ENCODE assay signal across 10 cellular contexts in the genomic region with DNA sequence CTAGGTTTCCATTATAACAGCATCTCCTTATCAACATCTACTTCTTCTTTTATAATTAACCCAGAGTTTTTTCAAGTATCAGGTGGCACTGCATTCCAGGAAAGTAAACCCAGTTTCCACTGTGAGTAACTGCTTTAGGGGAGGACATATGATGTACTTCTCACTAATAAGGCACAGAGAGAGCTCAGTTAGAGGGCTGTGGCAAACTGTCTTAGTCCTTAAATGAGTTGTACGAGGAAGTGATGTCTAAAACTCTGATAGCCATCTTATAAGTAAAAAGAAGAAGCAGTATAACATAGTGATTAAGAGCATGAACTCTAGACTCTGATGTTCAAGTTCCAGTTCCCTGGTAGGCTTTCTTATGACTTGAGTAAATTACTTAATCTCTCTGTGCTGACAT. TPM values are rescaled to one million over a fixed set of nuclear protein-coding genes. Genes with fewer than 3 reads are reported as not detected.
DNase-seq lines count a peak whose midpoint lies in the region; ATAC-seq and TF ChIP-seq lines count a peak whose summit lies in the region.
"Had no signal": no experiment of that assay in that cellular context is flagged by ENCODE, and none has a peak within 500 bp of the region (broad histone marks: within the 10 kb centered on the region; RNA-seq: fewer than 3 reads in every experiment).

No MANE protein-coding gene starts in this region.

- WGBS in lower leg skin, 2 donors, result 76 to 100% methylated on average over 1 of the region's 1 CpG

- no peak for TF ChIP-seq POLR2A in lower leg skin (IDR thresholded peaks at IDR 0.05)

- intact Hi-C loops in lower leg skin (cut with DNase I; ENCODE audit: low total_unique reads), result no loop called here

- DNase-seq in globus pallidus (ENCODE audit: low spot score) (peak; percentile 2), NCI-H2029 treated with DMSO at 0.1 percent for 48 hours (lab: John Stamatoyannopoulos, UW) (no peak), lower leg skin (ENCODE audit: low spot score in 2 of 2) (no peak), HK-2 (ENCODE audit: unreplicated experiment) (no peak)
- DNase-seq in stimulated activated CD4-positive, alpha-beta T cell treated with anti-CD3 and anti-CD28 coated beads, Interleukin-15, amount 100 ng/mL, for 24 hours, result no peak
- DNase-seq: activated CD8-positive, alpha-beta memory T cell treated with anti-CD3 and anti-CD28 coated beads, Interleukin-2, amount 50 U/mL, for 4 hours; PC-3 had no signal

- ATAC-seq in GM18520 (IDR thresholded peaks at IDR 0.05; ENCODE audit: unreplicated experiment) (peak; percentile 90), GM21576 (IDR thresholded peaks at IDR 0.05; ENCODE audit: unreplicated experiment) (peak; percentile 86), HG03565 (IDR thresholded peaks at IDR 0.05; ENCODE audit: unreplicated experiment) (peak; percentile 85)
- ATAC-seq: PC-3 had no signal

- H3K4me3 ChIP-seq in lower leg skin (ENCODE audit: low read depth, poor library complexity, severe bottlenecking), result no peak overlapping the region

- TF ChIP-seq CTCF in lower leg skin (IDR thresholded peaks at IDR 0.05), result no peak

RNA-seq across cellular contexts. Expression of a gene that starts 58.7 kb away (rescaled TPM):
- total RNA-seq in lower leg skin, result 1 to 10 TPM in 3 of 4 donors, under 1 TPM in 1; 0.98 to 3.1 (median 1.9) TPM
